Comparison of ENCODE assay signal across 8 cellular contexts in genomic region chr6:90098025-90098474, GRCh38.
A peak's percentile ranks its signal among the peaks of the same experiment; 100 is the strongest.
DNase-seq lines count a peak whose midpoint lies in the region; ATAC-seq and TF ChIP-seq lines count a peak whose summit lies in the region.

No MANE protein-coding gene starts in this region.

- TF ChIP-seq CTCF in WERI-Rb-1 (IDR thresholded peaks at IDR 0.05; ENCODE audit: low read depth, low read length) (0 out of 2 replicates have a peak, but pooled peaks have one; percentile 11), right atrium auricular region (IDR thresholded peaks at IDR 0.05) (peak; percentile 21 to 61)

- peak; percentile 35 for DNase-seq in NCI-H2196 (lab: John Stamatoyannopoulos, UW; ENCODE audit: unreplicated experiment)
- no peak for DNase-seq in NCI-H2196 treated with DMSO at 0.1 percent for 48 hours (lab: John Stamatoyannopoulos, UW; ENCODE audit: unreplicated experiment)
- no peak for DNase-seq in WERI-Rb-1
- DNase-seq in right atrium auricular region (ENCODE audit: low spot score): peak; percentile 91
- DNase-seq in smooth muscle cell of the brain vasculature (ENCODE audit: low read depth, low spot score): peak; percentile 15
- DNase-seq in 8988T: no peak
- no peak for DNase-seq in COR-L47 (lab: John Stamatoyannopoulos, UW)

- no peak overlapping the region for H3K4me3 ChIP-seq in WERI-Rb-1 (ENCODE audit: low read depth, low read length)
- H3K4me3 ChIP-seq in right atrium auricular region: no peak overlapping the region

- peaks cover 0 to 20% of the 10 kb centered on the region in 2 donors for H3K4me1 ChIP-seq in right atrium auricular region

- H3K36me3 ChIP-seq in WERI-Rb-1 (no peaks in the 10 kb centered on the region), right atrium auricular region (no peaks in the 10 kb centered on the region)

- no peak for ATAC-seq in HG03159 (IDR thresholded peaks at IDR 0.05; ENCODE audit: unreplicated experiment)

- H3K27me3 ChIP-seq in WERI-Rb-1 (ENCODE audit: insufficient read depth, low read depth, severe bottlenecking): no peaks in the 10 kb centered on the region
- H3K27me3 ChIP-seq in right atrium auricular region: no peaks in the 10 kb centered on the region

- H3K27ac ChIP-seq in WERI-Rb-1: no peak overlapping the region
- peak overlapping the region; percentile 77 to 80 for H3K27ac ChIP-seq in right atrium auricular region

- H3K9me3 ChIP-seq in WERI-Rb-1 (ENCODE audit: severe bottlenecking) (no peaks in the 10 kb centered on the region), right atrium auricular region (no peaks in the 10 kb centered on the region)

Comparison
In these comparisons a context has a peak if more than half of its experiments do, and no peak if none do; other contexts are left out.
1. DNase-seq: peak in NCI-H2196 (single experiment), right atrium auricular region (single experiment) and smooth muscle cell of the brain vasculature (single experiment); none in NCI-H2196 treated with DMSO at 0.1 percent for 48 hours (single experiment), WERI-Rb-1 (single experiment), 8988T (single experiment) and COR-L47 (single experiment).